ENCODE assay signal across 17 cellular contexts in genomic region chr18:3692113-3692621, GRCh38.
DNase-seq lines count a peak whose midpoint lies in the region; ATAC-seq and TF ChIP-seq lines count a peak whose summit lies in the region.
"Had no signal": no experiment of that assay in that cellular context is flagged by ENCODE, and none has a peak within 500 bp of the region (broad histone marks: within the 10 kb centered on the region; RNA-seq: fewer than 3 reads in every experiment).

No MANE protein-coding gene starts in this region.

- H3K27me3 Mint-ChIP-seq in mesothelial cell of epicardium (ENCODE audit: low read depth) = no peaks in the 10 kb centered on the region
- H3K27me3 Mint-ChIP-seq: dendritic cell treated with granulocyte-macrophage colony-stimulating factor and Interleukin-4, amounts not matched to agents 40 ng/mL and 50 ng/mL, for 4 days had no signal

- TF ChIP-seq CTCF in VCaP (conservative IDR thresholded peaks at IDR 0.05) (no peak), mesothelial cell of epicardium (IDR thresholded peaks at IDR 0.05; ENCODE audit: unreplicated experiment) (no peak)

- DNase-seq in DMS53 treated with DMSO at 0.1 percent for 48 hours (lab: John Stamatoyannopoulos, UW; ENCODE audit: unreplicated experiment) (peak; percentile 97), NCI-H187 treated with DMSO at 0.1 percent for 48 hours (lab: John Stamatoyannopoulos, UW) (peak; percentile 92), mesothelial cell of epicardium (ENCODE audit: low spot score in 2 of 2, unreplicated experiment in 2 of 2) (no peak), AG20443 (ENCODE audit: low spot score) (no peak), NOMO-1 (lab: John Stamatoyannopoulos, UW; ENCODE audit: unreplicated experiment in 2 of 2) (no peak)
- DNase-seq: activated naive CD8-positive, alpha-beta T cell treated with anti-CD3 and anti-CD28 coated beads, Interleukin-2, amount 10 ng/mL, durations not matched to agents 7 days and 5 days; activated T-cell treated with anti-CD3 and anti-CD28 coated beads, Interleukin-2, amount 50 U/mL, for 1 hour; Calu3; erythroblast; MM.1S; NCI-H524; retina had no signal

- ATAC-seq in HG03045 (IDR thresholded peaks at IDR 0.05; ENCODE audit: unreplicated experiment) (no peak), HG02870 (IDR thresholded peaks at IDR 0.05; ENCODE audit: unreplicated experiment) (no peak)
- ATAC-seq: HCT116 had no signal

- H3K4me1 Mint-ChIP-seq in mesothelial cell of epicardium = peaks cover 36% of the 10 kb centered on the region
- H3K4me1 Mint-ChIP-seq: activated naive CD8-positive, alpha-beta T cell treated with anti-CD3 and anti-CD28 coated beads, Interleukin-2, amount 10 ng/mL, durations not matched to agents 7 days and 5 days had no signal

- peaks cover 17% of the 10 kb centered on the region for H3K9me3 Mint-ChIP-seq in mesothelial cell of epicardium
- H3K9me3 Mint-ChIP-seq: dendritic cell treated with granulocyte-macrophage colony-stimulating factor and Interleukin-4, amounts not matched to agents 40 ng/mL and 50 ng/mL, for 4 days had no signal

- H3K36me3 Mint-ChIP-seq in mesothelial cell of epicardium = peaks cover 6% of the 10 kb centered on the region
- H3K36me3 Mint-ChIP-seq: activated naive CD8-positive, alpha-beta T cell treated with anti-CD3 and anti-CD28 coated beads, Interleukin-2, amount 10 ng/mL, durations not matched to agents 7 days and 5 days had no signal

- peak overlapping the region; percentile 64 for H3K27ac Mint-ChIP-seq in mesothelial cell of epicardium
- H3K27ac Mint-ChIP-seq: activated naive CD8-positive, alpha-beta T cell treated with anti-CD3 and anti-CD28 coated beads, Interleukin-2, amount 10 ng/mL, durations not matched to agents 7 days and 5 days; dendritic cell treated with granulocyte-macrophage colony-stimulating factor and Interleukin-4, amounts not matched to agents 40 ng/mL and 50 ng/mL, for 4 days had no signal

- H3K4me3 Mint-ChIP-seq in mesothelial cell of epicardium = no peak overlapping the region
- H3K4me3 Mint-ChIP-seq: activated naive CD8-positive, alpha-beta T cell treated with anti-CD3 and anti-CD28 coated beads, Interleukin-2, amount 10 ng/mL, durations not matched to agents 7 days and 5 days; dendritic cell treated with granulocyte-macrophage colony-stimulating factor and Interleukin-4, amounts not matched to agents 40 ng/mL and 50 ng/mL, for 4 days had no signal

- H3K27ac ChIP-seq in VCaP = peak overlapping the region; percentile 10; the same call in 1 of the 2 replicates

Comparison
In these comparisons a context has a peak if more than half of its experiments do, and no peak if none do; other contexts are left out.
1. DNase-seq: peak in DMS53 treated with DMSO at 0.1 percent for 48 hours (single experiment) and NCI-H187 treated with DMSO at 0.1 percent for 48 hours (single experiment); none in mesothelial cell of epicardium (0 of 2), AG20443 (single experiment) and NOMO-1 (0 of 2).